ENCODE assay signal across 1 cellular context in the genomic region with DNA sequence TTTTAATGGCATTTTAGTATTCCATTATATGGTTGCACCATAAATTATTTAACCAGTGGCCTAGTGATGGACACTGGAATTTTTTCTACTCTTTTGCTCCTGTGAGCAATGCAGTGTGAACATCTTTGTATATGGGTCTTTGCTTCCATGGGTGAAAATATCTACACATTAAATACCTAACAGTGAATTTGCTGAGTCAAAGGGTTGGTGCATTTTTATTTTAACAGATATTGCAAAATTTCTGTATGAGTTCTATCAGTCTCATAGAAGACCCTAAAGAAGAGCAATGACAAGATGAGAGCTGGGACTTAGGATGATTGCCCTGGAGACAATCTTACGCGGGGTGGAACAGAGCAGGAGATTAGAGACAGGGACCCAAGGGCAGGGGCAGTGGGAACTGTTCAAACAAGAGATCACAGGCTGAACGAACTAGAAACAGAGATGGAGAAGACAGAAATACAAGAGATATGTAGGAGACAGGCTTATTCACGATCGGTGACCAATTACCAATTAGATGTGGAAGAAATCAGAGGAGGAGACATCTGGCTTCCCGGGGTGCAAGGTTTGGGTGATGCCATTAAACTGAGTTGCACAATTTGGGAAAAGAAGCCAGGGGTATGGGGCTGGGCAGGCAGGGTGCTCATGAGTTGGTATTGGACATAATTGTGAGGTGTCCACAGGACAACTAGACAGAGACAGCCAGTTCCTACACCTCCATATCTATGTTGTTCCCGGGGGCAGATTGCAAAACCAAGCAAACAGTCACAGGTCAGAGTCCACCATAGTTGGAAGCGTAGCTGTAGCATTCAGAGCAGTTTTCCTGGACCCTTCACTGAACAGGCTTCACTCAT.
A peak's percentile ranks its signal among the peaks of the same experiment; 100 is the strongest.
TF ChIP-seq lines count a peak whose summit lies in the region.

No MANE protein-coding gene starts in this region.

TF ChIP-seq in HepG2, 621 proteins besides CTCF, POLR2A, EP300 and RAD21 (continued from another document and continues in another):
- TF ChIP-seq, protein P1, sequence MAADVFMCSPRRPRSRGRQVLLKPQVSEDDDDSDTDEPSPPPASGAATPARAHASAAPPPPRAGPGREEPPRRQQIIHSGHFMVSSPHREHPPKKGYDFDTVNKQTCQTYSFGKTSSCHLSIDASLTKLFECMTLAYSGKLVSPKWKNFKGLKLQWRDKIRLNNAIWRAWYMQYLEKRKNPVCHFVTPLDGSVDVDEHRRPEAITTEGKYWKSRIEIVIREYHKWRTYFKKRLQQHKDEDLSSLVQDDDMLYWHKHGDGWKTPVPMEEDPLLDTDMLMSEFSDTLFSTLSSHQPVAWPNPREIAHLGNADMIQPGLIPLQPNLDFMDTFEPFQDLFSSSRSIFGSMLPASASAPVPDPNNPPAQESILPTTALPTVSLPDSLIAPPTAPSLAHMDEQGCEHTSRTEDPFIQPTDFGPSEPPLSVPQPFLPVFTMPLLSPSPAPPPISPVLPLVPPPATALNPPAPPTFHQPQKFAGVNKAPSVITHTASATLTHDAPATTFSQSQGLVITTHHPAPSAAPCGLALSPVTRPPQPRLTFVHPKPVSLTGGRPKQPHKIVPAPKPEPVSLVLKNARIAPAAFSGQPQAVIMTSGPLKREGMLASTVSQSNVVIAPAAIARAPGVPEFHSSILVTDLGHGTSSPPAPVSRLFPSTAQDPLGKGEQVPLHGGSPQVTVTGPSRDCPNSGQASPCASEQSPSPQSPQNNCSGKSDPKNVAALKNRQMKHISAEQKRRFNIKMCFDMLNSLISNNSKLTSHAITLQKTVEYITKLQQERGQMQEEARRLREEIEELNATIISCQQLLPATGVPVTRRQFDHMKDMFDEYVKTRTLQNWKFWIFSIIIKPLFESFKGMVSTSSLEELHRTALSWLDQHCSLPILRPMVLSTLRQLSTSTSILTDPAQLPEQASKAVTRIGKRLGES (CRISPR knock-in tag; IDR thresholded peaks at IDR 0.05; ENCODE audit: borderline replicate concordance), result no peak
- TF ChIP-seq NCOR1 (IDR thresholded peaks at IDR 0.05; ENCODE audit: borderline replicate concordance, low read length) (peak; percentile 98), ZNF501 (CRISPR knock-in tag; IDR thresholded peaks at IDR 0.05) (no peak; the same call in 1 of the 2 replicates), ZNF263 (CRISPR knock-in tag; IDR thresholded peaks at IDR 0.05) (no peak), ZNF260 (CRISPR knock-in tag; IDR thresholded peaks at IDR 0.05; ENCODE audit: borderline replicate concordance, low read depth) (no peak), SRY (CRISPR knock-in tag; IDR thresholded peaks at IDR 0.05) (no peak; the same call in 1 of the 2 replicates), ZMAT3 (CRISPR knock-in tag; conservative IDR thresholded peaks at IDR 0.05) (peak; percentile 89), ATRX (CRISPR knock-in tag; IDR thresholded peaks at IDR 0.05; ENCODE audit: borderline replicate concordance) (no peak), ZSCAN21 (CRISPR knock-in tag; IDR thresholded peaks at IDR 0.05; ENCODE audit: borderline replicate concordance) (peak; percentile 96), ZNF17 (CRISPR knock-in tag; IDR thresholded peaks at IDR 0.05) (no peak), ZNF274 (CRISPR knock-in tag; IDR thresholded peaks at IDR 0.05) (0 out of 2 replicates have a peak, but pooled peaks have one; percentile 50), SNAPC2 (CRISPR knock-in tag; IDR thresholded peaks at IDR 0.05) (no peak), KIAA2018 (CRISPR knock-in tag; IDR thresholded peaks at IDR 0.05; ENCODE audit: borderline replicate concordance) (no peak), RARA (CRISPR knock-in tag; IDR thresholded peaks at IDR 0.05) (peak; percentile 91), ZNF350 (CRISPR knock-in tag; IDR thresholded peaks at IDR 0.05; ENCODE audit: borderline replicate concordance, low read depth) (peak; percentile 78; the same call in 1 of the 2 replicates), ZNF124 (CRISPR knock-in tag; IDR thresholded peaks at IDR 0.05) (peak; percentile 98), SALL2 (CRISPR knock-in tag; IDR thresholded peaks at IDR 0.05) (no peak), ZFP1 (CRISPR knock-in tag; IDR thresholded peaks at IDR 0.05) (peak; percentile 96), GLI4 (CRISPR knock-in tag; IDR thresholded peaks at IDR 0.05; ENCODE audit: borderline replicate concordance) (no peak), TCF7 (IDR thresholded peaks at IDR 0.05; ENCODE audit: low read depth) (peak; percentile 49), ZFAT (CRISPR knock-in tag; conservative IDR thresholded peaks at IDR 0.05) (no peak), SIN3B (IDR thresholded peaks at IDR 0.05; ENCODE audit: low read length) (no peak), ZNF101 (CRISPR knock-in tag; IDR thresholded peaks at IDR 0.05; ENCODE audit: borderline replicate concordance, low read depth) (no peak), ZNF557 (CRISPR knock-in tag; IDR thresholded peaks at IDR 0.05) (peak; percentile 92; the same call in 1 of the 2 replicates), REPIN1 (CRISPR knock-in tag; IDR thresholded peaks at IDR 0.05; ENCODE audit: borderline replicate concordance, low read depth) (peak; percentile 96), SNAI1 (CRISPR knock-in tag; IDR thresholded peaks at IDR 0.05; ENCODE audit: borderline replicate concordance) (no peak), ZFP36 (IDR thresholded peaks at IDR 0.05; ENCODE audit: borderline replicate concordance, low read depth, low read length, partially characterized antibody) (no peak), GATAD2A (CRISPR knock-in tag; IDR thresholded peaks at IDR 0.05) (peak; percentile 99), ZNF746 (CRISPR knock-in tag; IDR thresholded peaks at IDR 0.05) (peak; percentile 89), ZBTB20 (CRISPR knock-in tag; IDR thresholded peaks at IDR 0.05; ENCODE audit: borderline replicate concordance, low read depth) (peak; percentile 93), ZNF773 (CRISPR knock-in tag; IDR thresholded peaks at IDR 0.05; ENCODE audit: borderline replicate concordance) (no peak), ZEB1 (IDR thresholded peaks at IDR 0.05; ENCODE audit: insufficient replicate concordance, low read depth) (no peak), IRX3 (CRISPR knock-in tag; IDR thresholded peaks at IDR 0.05; ENCODE audit: borderline replicate concordance, low read depth) (no peak)
- TF ChIP-seq, protein P2, sequence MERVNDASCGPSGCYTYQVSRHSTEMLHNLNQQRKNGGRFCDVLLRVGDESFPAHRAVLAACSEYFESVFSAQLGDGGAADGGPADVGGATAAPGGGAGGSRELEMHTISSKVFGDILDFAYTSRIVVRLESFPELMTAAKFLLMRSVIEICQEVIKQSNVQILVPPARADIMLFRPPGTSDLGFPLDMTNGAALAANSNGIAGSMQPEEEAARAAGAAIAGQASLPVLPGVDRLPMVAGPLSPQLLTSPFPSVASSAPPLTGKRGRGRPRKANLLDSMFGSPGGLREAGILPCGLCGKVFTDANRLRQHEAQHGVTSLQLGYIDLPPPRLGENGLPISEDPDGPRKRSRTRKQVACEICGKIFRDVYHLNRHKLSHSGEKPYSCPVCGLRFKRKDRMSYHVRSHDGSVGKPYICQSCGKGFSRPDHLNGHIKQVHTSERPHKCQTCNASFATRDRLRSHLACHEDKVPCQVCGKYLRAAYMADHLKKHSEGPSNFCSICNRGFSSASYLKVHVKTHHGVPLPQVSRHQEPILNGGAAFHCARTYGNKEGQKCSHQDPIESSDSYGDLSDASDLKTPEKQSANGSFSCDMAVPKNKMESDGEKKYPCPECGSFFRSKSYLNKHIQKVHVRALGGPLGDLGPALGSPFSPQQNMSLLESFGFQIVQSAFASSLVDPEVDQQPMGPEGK (CRISPR knock-in tag; IDR thresholded peaks at IDR 0.05), result peak; percentile 90
- TF ChIP-seq, protein P3, sequence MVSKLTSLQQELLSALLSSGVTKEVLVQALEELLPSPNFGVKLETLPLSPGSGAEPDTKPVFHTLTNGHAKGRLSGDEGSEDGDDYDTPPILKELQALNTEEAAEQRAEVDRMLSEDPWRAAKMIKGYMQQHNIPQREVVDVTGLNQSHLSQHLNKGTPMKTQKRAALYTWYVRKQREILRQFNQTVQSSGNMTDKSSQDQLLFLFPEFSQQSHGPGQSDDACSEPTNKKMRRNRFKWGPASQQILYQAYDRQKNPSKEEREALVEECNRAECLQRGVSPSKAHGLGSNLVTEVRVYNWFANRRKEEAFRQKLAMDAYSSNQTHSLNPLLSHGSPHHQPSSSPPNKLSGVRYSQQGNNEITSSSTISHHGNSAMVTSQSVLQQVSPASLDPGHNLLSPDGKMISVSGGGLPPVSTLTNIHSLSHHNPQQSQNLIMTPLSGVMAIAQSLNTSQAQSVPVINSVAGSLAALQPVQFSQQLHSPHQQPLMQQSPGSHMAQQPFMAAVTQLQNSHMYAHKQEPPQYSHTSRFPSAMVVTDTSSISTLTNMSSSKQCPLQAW (CRISPR knock-in tag; IDR thresholded peaks at IDR 0.05), result peak; percentile 14; the same call in 1 of the 2 replicates
- TF ChIP-seq, protein P4, sequence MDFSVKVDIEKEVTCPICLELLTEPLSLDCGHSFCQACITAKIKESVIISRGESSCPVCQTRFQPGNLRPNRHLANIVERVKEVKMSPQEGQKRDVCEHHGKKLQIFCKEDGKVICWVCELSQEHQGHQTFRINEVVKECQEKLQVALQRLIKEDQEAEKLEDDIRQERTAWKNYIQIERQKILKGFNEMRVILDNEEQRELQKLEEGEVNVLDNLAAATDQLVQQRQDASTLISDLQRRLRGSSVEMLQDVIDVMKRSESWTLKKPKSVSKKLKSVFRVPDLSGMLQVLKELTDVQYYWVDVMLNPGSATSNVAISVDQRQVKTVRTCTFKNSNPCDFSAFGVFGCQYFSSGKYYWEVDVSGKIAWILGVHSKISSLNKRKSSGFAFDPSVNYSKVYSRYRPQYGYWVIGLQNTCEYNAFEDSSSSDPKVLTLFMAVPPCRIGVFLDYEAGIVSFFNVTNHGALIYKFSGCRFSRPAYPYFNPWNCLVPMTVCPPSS (IDR thresholded peaks at IDR 0.05), result no peak
- TF ChIP-seq, protein P5, sequence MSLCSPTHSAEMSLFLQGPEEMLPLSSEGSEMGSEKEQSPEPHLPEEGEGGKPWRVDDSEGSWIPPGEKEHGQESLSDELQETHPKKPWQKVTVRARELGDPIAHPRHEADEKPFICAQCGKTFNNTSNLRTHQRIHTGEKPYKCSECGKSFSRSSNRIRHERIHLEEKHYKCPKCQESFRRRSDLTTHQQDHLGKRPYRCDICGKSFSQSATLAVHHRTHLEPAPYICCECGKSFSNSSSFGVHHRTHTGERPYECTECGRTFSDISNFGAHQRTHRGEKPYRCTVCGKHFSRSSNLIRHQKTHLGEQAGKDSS (CRISPR knock-in tag; IDR thresholded peaks at IDR 0.05; ENCODE audit: borderline replicate concordance, low read depth), result peak; percentile 85; the same call in 1 of the 2 replicates
- TF ChIP-seq, protein P6, sequence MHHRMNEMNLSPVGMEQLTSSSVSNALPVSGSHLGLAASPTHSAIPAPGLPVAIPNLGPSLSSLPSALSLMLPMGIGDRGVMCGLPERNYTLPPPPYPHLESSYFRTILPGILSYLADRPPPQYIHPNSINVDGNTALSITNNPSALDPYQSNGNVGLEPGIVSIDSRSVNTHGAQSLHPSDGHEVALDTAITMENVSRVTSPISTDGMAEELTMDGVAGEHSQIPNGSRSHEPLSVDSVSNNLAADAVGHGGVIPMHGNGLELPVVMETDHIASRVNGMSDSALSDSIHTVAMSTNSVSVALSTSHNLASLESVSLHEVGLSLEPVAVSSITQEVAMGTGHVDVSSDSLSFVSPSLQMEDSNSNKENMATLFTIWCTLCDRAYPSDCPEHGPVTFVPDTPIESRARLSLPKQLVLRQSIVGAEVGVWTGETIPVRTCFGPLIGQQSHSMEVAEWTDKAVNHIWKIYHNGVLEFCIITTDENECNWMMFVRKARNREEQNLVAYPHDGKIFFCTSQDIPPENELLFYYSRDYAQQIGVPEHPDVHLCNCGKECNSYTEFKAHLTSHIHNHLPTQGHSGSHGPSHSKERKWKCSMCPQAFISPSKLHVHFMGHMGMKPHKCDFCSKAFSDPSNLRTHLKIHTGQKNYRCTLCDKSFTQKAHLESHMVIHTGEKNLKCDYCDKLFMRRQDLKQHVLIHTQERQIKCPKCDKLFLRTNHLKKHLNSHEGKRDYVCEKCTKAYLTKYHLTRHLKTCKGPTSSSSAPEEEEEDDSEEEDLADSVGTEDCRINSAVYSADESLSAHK (CRISPR knock-in tag; IDR thresholded peaks at IDR 0.05; ENCODE audit: borderline replicate concordance), result no peak
